In genomic region chr1:198910816-198911215, GRCh38 we compare ENCODE assay signal across 20 cellular contexts.
DNase-seq lines count a peak whose midpoint lies in the region; ATAC-seq and TF ChIP-seq lines count a peak whose summit lies in the region.
"Had no signal": no experiment of that assay in that cellular context is flagged by ENCODE, and none has a peak within 500 bp of the region (broad histone marks: within the 10 kb centered on the region; RNA-seq: fewer than 3 reads in every experiment).

No MANE protein-coding gene starts in this region.

- no peak for TF ChIP-seq CTCF in mammary epithelial cell (conservative IDR thresholded peaks at IDR 0.05 in 1 of 2, IDR thresholded peaks at IDR 0.05 in 1 of 2; ENCODE audit: extremely low read depth in 1 of 2, insufficient read depth in 1 of 2, low read depth in 1 of 2, low read length in 2 of 2)

- peak overlapping the region; percentile 15 for H3K4me2 ChIP-seq in mammary epithelial cell (ENCODE audit: insufficient read depth, low read depth, low read length)

- H2AFZ ChIP-seq in mammary epithelial cell (ENCODE audit: low read depth, low read length) = no peak overlapping the region
- H2AFZ ChIP-seq: GM23248 had no signal

- dilution Hi-C loops in mammary epithelial cell (cut with HindIII; ENCODE audit: low sequenced_read_pairs) = no loop called here

- peak overlapping the region; percentile 44 for H3K27ac Mint-ChIP-seq in activated naive CD8-positive, alpha-beta T cell treated with anti-CD3 and anti-CD28 coated beads for 36 hours
- H3K27ac Mint-ChIP-seq in activated naive CD8-positive, alpha-beta T cell treated with anti-CD3 and anti-CD28 coated beads, Interleukin-2, amount 50 U/mL, for 24 hours = no peak overlapping the region
- H3K27ac Mint-ChIP-seq: B cell, IgD-negative memory B cell had no signal

- H3K27ac ChIP-seq in mammary epithelial cell (ENCODE audit: insufficient read depth, low read depth, low read length) (no peak overlapping the region), thymus (ENCODE audit: low read depth) (no peak overlapping the region)
- H3K27ac ChIP-seq: GM23248, Peyer's patch had no signal

- CTCF ChIA-PET in mammary epithelial cell (lab: Charles Lee; ENCODE audit: low non-redundant PET) = no interaction called here

- BruUV-seq in mammary epithelial cell (replicated peaks; lab: Mats Ljungman, UMichigan) = no TSS peak

- H3K27me3 ChIP-seq in mammary epithelial cell (ENCODE audit: insufficient read depth, low read length) (no peaks in the 10 kb centered on the region), thymus (ENCODE audit: control insufficient read depth, insufficient read depth) (no peaks in the 10 kb centered on the region)
- H3K27me3 ChIP-seq: Peyer's patch had no signal

- peaks cover 41% of the 10 kb centered on the region for H3K4me1 Mint-ChIP-seq in activated naive CD8-positive, alpha-beta T cell treated with anti-CD3 and anti-CD28 coated beads for 36 hours
- H3K4me1 Mint-ChIP-seq in activated naive CD8-positive, alpha-beta T cell treated with anti-CD3 and anti-CD28 coated beads, Interleukin-2, amount 50 U/mL, for 24 hours = peaks cover 40% of the 10 kb centered on the region

- peaks cover 3% of the 10 kb centered on the region for H3K36me3 ChIP-seq in mammary epithelial cell (ENCODE audit: insufficient read depth, low read length)
- H3K36me3 ChIP-seq in thymus (ENCODE audit: control insufficient read depth, insufficient read depth) = no peaks in the 10 kb centered on the region
- H3K36me3 ChIP-seq: HAP-1, Peyer's patch had no signal

- no peak overlapping the region for H3K4me3 ChIP-seq in mammary epithelial cell (replicated peaks in 1 of 3; ENCODE audit: insufficient read depth in 1 of 3, low read depth in 2 of 3, low read length in 3 of 3)
- H3K4me3 ChIP-seq in thymus (ENCODE audit: low read length) = peak overlapping the region; percentile 8
- H3K4me3 ChIP-seq: GM23248, HAP-1, Peyer's patch had no signal

- 87% methylated on average over 2 of the region's 2 CpGs for WGBS in mammary epithelial cell (ENCODE audit: low coverage, missing lambda C conversion rate)
- WGBS in thymus = 57% methylated on average over 2 of the region's 2 CpGs

- ATAC-seq in activated naive CD8-positive, alpha-beta T cell treated with anti-CD3 and anti-CD28 coated beads, Interleukin-2, amount 50 U/mL, for 24 hours = no peak
- ATAC-seq in HG03045 (IDR thresholded peaks at IDR 0.05; ENCODE audit: unreplicated experiment) = no peak

- H3K9me3 ChIP-seq in mammary epithelial cell (replicated peaks; ENCODE audit: insufficient read depth, low read length) (no peaks in the 10 kb centered on the region), thymus (ENCODE audit: control insufficient read depth) (no peaks in the 10 kb centered on the region)
- H3K9me3 ChIP-seq: HAP-1, Peyer's patch had no signal

- in situ Hi-C loops in mammary epithelial cell (cut with MboI; ENCODE audit: low sequenced_read_pairs in 2 of 2) = no loop called here

- H3K4me1 ChIP-seq in mammary epithelial cell (ENCODE audit: insufficient read depth, low read length) (peaks cover 21% of the 10 kb centered on the region), thymus (ENCODE audit: control insufficient read depth, insufficient read depth, low read length) (peaks cover 12% of the 10 kb centered on the region)
- H3K4me1 ChIP-seq: Peyer's patch had no signal

- peaks cover 7% of the 10 kb centered on the region for H3K9me3 Mint-ChIP-seq in activated naive CD8-positive, alpha-beta T cell treated with anti-CD3 and anti-CD28 coated beads for 36 hours
- H3K9me3 Mint-ChIP-seq in activated naive CD8-positive, alpha-beta T cell treated with anti-CD3 and anti-CD28 coated beads, Interleukin-2, amount 50 U/mL, for 24 hours = peaks cover 6% of the 10 kb centered on the region
- H3K9me3 Mint-ChIP-seq: IgD-negative memory B cell had no signal

- no peak overlapping the region for H3K4me3 Mint-ChIP-seq in activated naive CD8-positive, alpha-beta T cell treated with anti-CD3 and anti-CD28 coated beads for 36 hours
- H3K4me3 Mint-ChIP-seq in activated naive CD8-positive, alpha-beta T cell treated with anti-CD3 and anti-CD28 coated beads, Interleukin-2, amount 50 U/mL, for 24 hours = no peak overlapping the region
- H3K4me3 Mint-ChIP-seq: B cell, IgD-negative memory B cell had no signal

- H4K20me1 ChIP-seq in mammary epithelial cell (ENCODE audit: insufficient read depth, low read length) = no peaks in the 10 kb centered on the region

- DNase-seq in activated naive CD8-positive, alpha-beta T cell treated with anti-CD3 and anti-CD28 coated beads for 36 hours = no peak
- no peak for DNase-seq in activated naive CD8-positive, alpha-beta T cell treated with anti-CD3 and anti-CD28 coated beads, Interleukin-2, amount 50 U/mL, for 24 hours
- DNase-seq in NCI-H524 treated with DMSO at 0.1 percent for 48 hours (lab: John Stamatoyannopoulos, UW) (peak; percentile 14), mammary epithelial cell (no peak), EL (no peak)
- no peak for DNase-seq in activated CD4-positive, alpha-beta T cell treated with anti-CD3 and anti-CD28 coated beads for 48 hours
- DNase-seq: DMS79, GM23248, Kasumi-1, MM.1S, NCI-H1048, NCI-H1417 treated with DMSO at 0.1 percent for 48 hours, NCI-H187, NCI-H748 treated with DMSO at 0.1 percent for 48 hours, Peyer's patch had no signal

- H3K27me3 Mint-ChIP-seq in activated naive CD8-positive, alpha-beta T cell treated with anti-CD3 and anti-CD28 coated beads for 36 hours = no peaks in the 10 kb centered on the region
- H3K27me3 Mint-ChIP-seq in activated naive CD8-positive, alpha-beta T cell treated with anti-CD3 and anti-CD28 coated beads, Interleukin-2, amount 50 U/mL, for 24 hours = no peaks in the 10 kb centered on the region
- H3K27me3 Mint-ChIP-seq: B cell had no signal

- H3K9ac ChIP-seq in mammary epithelial cell (ENCODE audit: insufficient read depth, low read length) = no peak overlapping the region
- H3K9ac ChIP-seq: GM23248 had no signal

- intact Hi-C loops in mammary epithelial cell (cut with micrococcal nuclease) = no loop called here

- peaks cover 91% of the 10 kb centered on the region for H3K79me2 ChIP-seq in mammary epithelial cell (ENCODE audit: insufficient read depth, low read length)

- H3K36me3 Mint-ChIP-seq in activated naive CD8-positive, alpha-beta T cell treated with anti-CD3 and anti-CD28 coated beads for 36 hours = peaks cover 34% of the 10 kb centered on the region
- peaks cover 12% of the 10 kb centered on the region for H3K36me3 Mint-ChIP-seq in activated naive CD8-positive, alpha-beta T cell treated with anti-CD3 and anti-CD28 coated beads, Interleukin-2, amount 50 U/mL, for 24 hours (ENCODE audit: low read depth)
- H3K36me3 Mint-ChIP-seq: IgD-negative memory B cell had no signal
